ENCODE assay signal across 8 cellular contexts in genomic region chr2:207165121-207166038, GRCh38. TPM values are rescaled to one million over a fixed set of nuclear protein-coding genes. Genes with fewer than 3 reads are reported as not detected.
DNase-seq lines count a peak whose midpoint lies in the region; ATAC-seq and TF ChIP-seq lines count a peak whose summit lies in the region.

TSS of gene KLF7 (minus strand) at chr2:207165948. CDS start at chr2:207165568, 380 bp downstream.

- peak within 1 kb of the TSS; percentile 93 for H3K9ac ChIP-seq in iPS-15b (ENCODE audit: low read depth, low read length)

- H3K36me3 Mint-ChIP-seq in CD8-positive, alpha-beta T cell = peaks cover 14% of the 10 kb centered on the region

- CTCF ChIA-PET in CD8-positive, alpha-beta T cell (lab: Charles Lee) = interaction anchor here (1.2 to 4.7 kb wide), 6 partner anchors 10 to 364 kb away, joined by 3 to 45 read pairs (median 4); no protein-coding TSS in a partner anchor

- peak within 1 kb of the TSS; percentile 97 for H3K27ac Mint-ChIP-seq in CD8-positive, alpha-beta T cell

- H3K4me3 ChIP-seq in CD8-positive, alpha-beta T cell (ENCODE audit: low read depth, low read length) = peak within 1 kb of the TSS; percentile 90
- H3K4me3 ChIP-seq in brain microvascular endothelial cell (ENCODE audit: low read depth, low read length) (peak within 1 kb of the TSS; percentile 78), iPS-15b (ENCODE audit: low read depth, low read length) (peak within 1 kb of the TSS; percentile 95), sigmoid colon (peak within 1 kb of the TSS; percentile 67 to 92 (median 84))

- in situ Hi-C loops in brain microvascular endothelial cell (cut with HindIII; ENCODE audit: low pct_ligation_motif_present, low sequenced_read_pairs) = no loop called here

- no peaks in the 10 kb centered on the region for H3K27me3 ChIP-seq in CD8-positive, alpha-beta T cell (ENCODE audit: insufficient read depth, low read length)
- H3K27me3 ChIP-seq in brain microvascular endothelial cell (replicated peaks) (no peaks in the 10 kb centered on the region), iPS-15b (ENCODE audit: control insufficient read depth, insufficient read depth, low read length) (no peaks in the 10 kb centered on the region), sigmoid colon (no peaks in the 10 kb centered on the region)

- POLR2A ChIA-PET in CD8-positive, alpha-beta T cell (lab: Charles Lee) = interaction anchor here (0.6 to 8.2 kb wide), 29 partner anchors 10 to 460 kb away, joined by 3 to 154 read pairs (median 4); partner anchors contain the start of genes CREB1, FASTKD2, MDH1B and METTL21A

- H3K27me3 Mint-ChIP-seq in CD8-positive, alpha-beta T cell (ENCODE audit: low read depth) = no peaks in the 10 kb centered on the region

- intact Hi-C loops in CD8-positive, alpha-beta T cell (cut with DNase I, micrococcal nuclease) = loop anchor here (1.0 to 10.0 kb wide), 13 partner anchors 22 to 1078 kb away; partner anchors contain the start of genes CCNYL1 (in 2 of the 2), CREB1 (in 2 of the 2), EEF1B2 (in 1 of the 2) and FASTKD2 (in 1 of the 2)
- intact Hi-C loops in sigmoid colon (cut with DNase I) = loop anchor here (2.0 to 10.0 kb wide), 7 partner anchors 61 to 459 kb away; partner anchors contain the start of genes CREB1 and METTL21A

- TF ChIP-seq CTCF in CD8-positive, alpha-beta T cell (IDR thresholded peaks at IDR 0.05) = no peak
- TF ChIP-seq CTCF in brain microvascular endothelial cell (IDR thresholded peaks at IDR 0.05; ENCODE audit: low read depth, low read length, missing control alignments) (no peak), sigmoid colon (IDR thresholded peaks at IDR 0.05) (no peak)

- peak within 1 kb of the TSS; percentile 96 for H3K4me3 Mint-ChIP-seq in CD8-positive, alpha-beta T cell

- no peaks in the 10 kb centered on the region for H3K9me3 ChIP-seq in CD8-positive, alpha-beta T cell (ENCODE audit: low read length)
- no peaks in the 10 kb centered on the region for H3K9me3 ChIP-seq in iPS-15b (ENCODE audit: control insufficient read depth, insufficient read depth, low read length)
- no peaks in the 10 kb centered on the region for H3K9me3 ChIP-seq in sigmoid colon

- peak; percentile 32 for ATAC-seq in CD8-positive, alpha-beta T cell
- ATAC-seq in HG03442 (IDR thresholded peaks at IDR 0.05; ENCODE audit: unreplicated experiment) = peak; percentile 14
- ATAC-seq in GM19023 (IDR thresholded peaks at IDR 0.05; ENCODE audit: unreplicated experiment) = no peak

- TF ChIP-seq EP300 in sigmoid colon (IDR thresholded peaks at IDR 0.05) = no peak

- peak within 1 kb of the TSS; percentile 98 for H3K27ac ChIP-seq in CD8-positive, alpha-beta T cell (ENCODE audit: low read depth, low read length)
- H3K27ac ChIP-seq in brain microvascular endothelial cell = peak within 1 kb of the TSS; percentile 100
- peak within 1 kb of the TSS; percentile 96 to 100 (median 100) for H3K27ac ChIP-seq in sigmoid colon

- WGBS in sigmoid colon, 2 donors = 0 to 1% methylated on average over 36 of the region's 36 CpGs

- peak; percentile 27 to 65 for TF ChIP-seq POLR2A in sigmoid colon (IDR thresholded peaks at IDR 0.05)

- DNase-seq in CD8-positive, alpha-beta T cell = peak; percentile 30 to 77 (median 61)
- DNase-seq in T-helper 9 cell (peak; percentile 33), brain microvascular endothelial cell (no peak), sigmoid colon (peak; percentile 85), A172 (ENCODE audit: low spot score) (no peak)

- H3K9me3 Mint-ChIP-seq in CD8-positive, alpha-beta T cell = no peaks in the 10 kb centered on the region

- no peaks in the 10 kb centered on the region for H3K36me3 ChIP-seq in CD8-positive, alpha-beta T cell (ENCODE audit: insufficient read depth, low read length)
- H3K36me3 ChIP-seq in brain microvascular endothelial cell (replicated peaks) = peaks cover 16% of the 10 kb centered on the region
- no peaks in the 10 kb centered on the region for H3K36me3 ChIP-seq in iPS-15b (ENCODE audit: control insufficient read depth, insufficient read depth, low read length)
- H3K36me3 ChIP-seq in sigmoid colon = no peaks in the 10 kb centered on the region

- peaks cover 52% of the 10 kb centered on the region for H3K4me1 Mint-ChIP-seq in CD8-positive, alpha-beta T cell (ENCODE audit: low read depth)

- peaks cover 15% of the 10 kb centered on the region for H3K4me1 ChIP-seq in CD8-positive, alpha-beta T cell (ENCODE audit: insufficient read depth, low read length)
- peaks cover 37% of the 10 kb centered on the region for H3K4me1 ChIP-seq in iPS-15b (ENCODE audit: control insufficient read depth, insufficient read depth, low read length)
- peaks cover 0 to 37% (median 31%) of the 10 kb centered on the region in 4 donors for H3K4me1 ChIP-seq in sigmoid colon

RNA-seq across cellular contexts. Expression of gene KLF7, which starts in this region (rescaled TPM):
- total RNA-seq in CD8-positive, alpha-beta T cell = 10 to 100 TPM; 62.1 to 66.6 TPM
- total RNA-seq in sigmoid colon = 10 to 100 TPM; 21.2 to 52.1 (median 25.1) TPM
- 1 to 10 TPM in 1 of 3 donors, under 1 TPM in 2; 0.60 to 7.8 (median 0.69) TPM for polyA plus RNA-seq in sigmoid colon
- total RNA-seq in A172 (2014; rRNA removed; shearing (Covaris generic)) = 9.1 and 13.7 TPM in 2 replicates

Comparison
In these comparisons a context has a peak if more than half of its experiments do, and no peak if none do; other contexts are left out.
1. DNase-seq: peak in CD8-positive, alpha-beta T cell (7 of 7), T-helper 9 cell (single experiment) and sigmoid colon (single experiment); none in brain microvascular endothelial cell (single experiment) and A172 (single experiment).
2. Peak in every context shown above with its lines, with median percentiles within 50 percentile points of each other: H3K27ac ChIP-seq and H3K4me3 ChIP-seq.